In the genomic region with DNA sequence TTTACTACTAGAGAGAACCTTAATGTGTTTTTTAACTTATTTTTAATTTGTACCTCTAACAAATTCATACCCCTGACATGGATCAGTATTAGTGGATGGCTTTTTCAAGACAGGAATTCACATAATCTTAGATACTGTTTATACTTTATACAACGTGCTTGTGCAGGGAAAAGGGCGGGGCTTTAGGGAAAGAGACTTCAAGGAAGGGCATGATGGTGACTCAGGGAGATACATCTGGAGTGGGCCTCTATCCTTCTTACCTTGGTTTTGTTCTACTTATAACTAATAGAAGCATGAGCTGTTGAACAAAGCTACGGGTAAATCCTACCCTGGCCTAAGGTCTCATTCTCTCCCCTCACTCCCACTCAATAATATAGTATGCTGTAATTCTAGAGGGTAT, we compare ENCODE assay signal across 15 cellular contexts.
A peak's percentile ranks its signal among the peaks of the same experiment; 100 is the strongest.
DNase-seq lines count a peak whose midpoint lies in the region; ATAC-seq and TF ChIP-seq lines count a peak whose summit lies in the region.
"Had no signal": no experiment of that assay in that cellular context is flagged by ENCODE, and none has a peak within 500 bp of the region (broad histone marks: within the 10 kb centered on the region; RNA-seq: fewer than 3 reads in every experiment).

No MANE protein-coding gene starts in this region.

- H3K4me3 Mint-ChIP-seq in CD8-positive, alpha-beta T cell, result no peak overlapping the region
- H3K4me3 Mint-ChIP-seq in activated CD8-positive, alpha-beta T cell treated with anti-CD3 and anti-CD28 coated beads, Interleukin-2, amount 10 ng/mL, durations not matched to agents 7 days and 5 days, result no peak overlapping the region
- H3K4me3 Mint-ChIP-seq: GM23338; memory B cell; natural killer cell treated with Interleukin-12 subunit alpha and Interleukin-12 subunit beta and Interleukin-15 and Interleukin-18, amount 100 ng/mL, for 72 hours had no signal

- no peaks in the 10 kb centered on the region for H3K9me3 Mint-ChIP-seq in CD8-positive, alpha-beta T cell
- no peaks in the 10 kb centered on the region for H3K9me3 Mint-ChIP-seq in activated CD8-positive, alpha-beta T cell treated with anti-CD3 and anti-CD28 coated beads, Interleukin-2, amount 10 ng/mL, durations not matched to agents 7 days and 5 days (ENCODE audit: insufficient read depth)
- H3K9me3 Mint-ChIP-seq: GM23338; memory B cell; natural killer cell treated with Interleukin-12 subunit alpha and Interleukin-12 subunit beta and Interleukin-15 and Interleukin-18, amount 100 ng/mL, for 72 hours had no signal

- H3K27ac ChIP-seq in CD8-positive, alpha-beta T cell (ENCODE audit: low read depth, low read length), result no peak overlapping the region
- H3K27ac ChIP-seq: parathyroid adenoma had no signal

- peaks cover 46% of the 10 kb centered on the region for H3K36me3 Mint-ChIP-seq in CD8-positive, alpha-beta T cell
- peaks cover 47% of the 10 kb centered on the region for H3K36me3 Mint-ChIP-seq in activated CD8-positive, alpha-beta T cell treated with anti-CD3 and anti-CD28 coated beads, Interleukin-2, amount 10 ng/mL, durations not matched to agents 7 days and 5 days (ENCODE audit: low read depth)
- H3K36me3 Mint-ChIP-seq: memory B cell; natural killer cell treated with Interleukin-12 subunit alpha and Interleukin-12 subunit beta and Interleukin-15 and Interleukin-18, amount 100 ng/mL, for 72 hours had no signal

- H3K4me1 Mint-ChIP-seq in CD8-positive, alpha-beta T cell (ENCODE audit: low read depth), result peaks cover 65% of the 10 kb centered on the region
- peaks cover 21% of the 10 kb centered on the region for H3K4me1 Mint-ChIP-seq in activated CD8-positive, alpha-beta T cell treated with anti-CD3 and anti-CD28 coated beads, Interleukin-2, amount 10 ng/mL, durations not matched to agents 7 days and 5 days (ENCODE audit: low read depth)
- H3K4me1 Mint-ChIP-seq: GM23338 had no signal

- POLR2A ChIA-PET in CD8-positive, alpha-beta T cell (lab: Charles Lee), result no interaction called here
- POLR2A ChIA-PET in activated CD8-positive, alpha-beta T cell treated with anti-CD3 and anti-CD28 coated beads, Interleukin-2, amount 10 ng/mL, durations not matched to agents 7 days and 5 days (lab: Charles Lee), result no interaction called here

- H3K27me3 Mint-ChIP-seq in CD8-positive, alpha-beta T cell (ENCODE audit: low read depth), result no peaks in the 10 kb centered on the region
- no peaks in the 10 kb centered on the region for H3K27me3 Mint-ChIP-seq in activated CD8-positive, alpha-beta T cell treated with anti-CD3 and anti-CD28 coated beads, Interleukin-2, amount 10 ng/mL, durations not matched to agents 7 days and 5 days (ENCODE audit: low read depth)

- intact Hi-C loops in CD8-positive, alpha-beta T cell (cut with DNase I, micrococcal nuclease), result loop anchor here (1.0 to 10.0 kb wide), 13 partner anchors 75 to 1635 kb away; a partner anchor contains a TSS

- CTCF ChIA-PET in CD8-positive, alpha-beta T cell (lab: Charles Lee), result interaction anchor here (0.6 to 2.7 kb wide), 13 partner anchors 12 to 779 kb away, joined by 3 to 14 read pairs (median 4); no protein-coding TSS in a partner anchor
- CTCF ChIA-PET in activated CD8-positive, alpha-beta T cell treated with anti-CD3 and anti-CD28 coated beads, Interleukin-2, amount 10 ng/mL, durations not matched to agents 7 days and 5 days (lab: Charles Lee), result interaction anchor here (0.8 to 3.4 kb wide), 16 partner anchors 11 to 945 kb away, joined by 3 to 21 read pairs (median 3); a partner anchor contains a TSS

- H3K9me3 ChIP-seq in CD8-positive, alpha-beta T cell (ENCODE audit: low read length), result no peaks in the 10 kb centered on the region

- peaks cover 26% of the 10 kb centered on the region for H3K4me1 ChIP-seq in CD8-positive, alpha-beta T cell (ENCODE audit: insufficient read depth, low read length)
- H3K4me1 ChIP-seq: parathyroid adenoma had no signal

- H3K4me3 ChIP-seq in CD8-positive, alpha-beta T cell (ENCODE audit: low read depth, low read length), result no peak overlapping the region
- H3K4me3 ChIP-seq: GM23338 had no signal

- H3K27ac Mint-ChIP-seq in CD8-positive, alpha-beta T cell, result peak overlapping the region; percentile 69
- peak overlapping the region; percentile 33 for H3K27ac Mint-ChIP-seq in activated CD8-positive, alpha-beta T cell treated with anti-CD3 and anti-CD28 coated beads, Interleukin-2, amount 10 ng/mL, durations not matched to agents 7 days and 5 days
- H3K27ac Mint-ChIP-seq: GM23338; memory B cell; natural killer cell treated with Interleukin-12 subunit alpha and Interleukin-12 subunit beta and Interleukin-15 and Interleukin-18, amount 100 ng/mL, for 72 hours had no signal

- ATAC-seq in CD8-positive, alpha-beta T cell, result no peak
- no peak for ATAC-seq in activated CD8-positive, alpha-beta T cell treated with anti-CD3 and anti-CD28 coated beads, Interleukin-2, amount 10 ng/mL, durations not matched to agents 7 days and 5 days
- no peak for ATAC-seq in HG02885 (IDR thresholded peaks at IDR 0.05; ENCODE audit: poor library complexity, unreplicated experiment)
- ATAC-seq: natural killer cell treated with Interleukin-12 subunit alpha and Interleukin-12 subunit beta and Interleukin-15 and Interleukin-18, amount 100 ng/mL, for 72 hours had no signal

- DNase-seq in CD8-positive, alpha-beta T cell, result no peak
- DNase-seq in HPDE6-E6E7 (ENCODE audit: extremely low spot score), result peak; percentile 7
- DNase-seq in activated CD8-positive, alpha-beta T cell treated with anti-CD3 and anti-CD28 coated beads, Interleukin-2, amount 10 ng/mL, durations not matched to agents 7 days and 5 days, result no peak
- peak; percentile 29 for DNase-seq in iris pigment epithelial cell (ENCODE audit: low read depth)
- DNase-seq in NCI-H2081 treated with DMSO at 0.1 percent for 48 hours (lab: John Stamatoyannopoulos, UW), result no peak
- DNase-seq in HUDEP-2 (lab: John Stamatoyannopoulos, UW; ENCODE audit: unreplicated experiment in 76 of 76), result no peak
- DNase-seq: activated effector memory CD4-positive, alpha-beta T cell treated with anti-CD3 and anti-CD28 coated beads, Interleukin-2, amount 50 U/mL, for 16 hours; kidney; NCI-H1436 treated with DMSO at 0.1 percent for 48 hours; NCI-H774 had no signal

- no peaks in the 10 kb centered on the region for H3K36me3 ChIP-seq in CD8-positive, alpha-beta T cell (ENCODE audit: insufficient read depth, low read length)

- TF ChIP-seq CTCF in CD8-positive, alpha-beta T cell (IDR thresholded peaks at IDR 0.05), result no peak

- H3K27me3 ChIP-seq in CD8-positive, alpha-beta T cell (ENCODE audit: insufficient read depth, low read length), result no peaks in the 10 kb centered on the region

Comparison
In these comparisons a context has a peak if more than half of its experiments do, and no peak if none do; other contexts are left out.
1. DNase-seq: peak in HPDE6-E6E7 (single experiment) and iris pigment epithelial cell (single experiment); none in CD8-positive, alpha-beta T cell (0 of 7), activated CD8-positive, alpha-beta T cell treated with anti-CD3 and anti-CD28 coated beads, Interleukin-2, amount 10 ng/mL, durations not matched to agents 7 days and 5 days (single experiment), NCI-H2081 treated with DMSO at 0.1 percent for 48 hours (single experiment) and HUDEP-2 (0 of 76).